8 cellular contexts compared by ENCODE assay signal in genomic region chr3:184711366-184712247, GRCh38. TPM values are rescaled to one million over a fixed set of nuclear protein-coding genes. Genes with fewer than 3 reads are reported as not detected.
A peak's percentile ranks its signal among the peaks of the same experiment; 100 is the strongest.
DNase-seq lines count a peak whose midpoint lies in the region; TF ChIP-seq lines count a peak whose summit lies in the region.

MAGEF1 (minus strand) TSS chr3:184712064; CDS start chr3:184711821, 243 bp downstream.

- peaks cover 43% of the 10 kb centered on the region for H3K4me1 Mint-ChIP-seq in HFFc6 (ENCODE audit: low read depth)
- H3K4me1 Mint-ChIP-seq in activated naive CD4-positive, alpha-beta T cell treated with anti-CD3 and anti-CD28 coated beads, Interleukin-2, amount 10 ng/mL, durations not matched to agents 7 days and 5 days, result peaks cover 29% of the 10 kb centered on the region

- H3K27ac Mint-ChIP-seq in HFFc6, result peak within 1 kb of the TSS; percentile 94
- peak within 1 kb of the TSS; percentile 89 for H3K27ac Mint-ChIP-seq in activated naive CD4-positive, alpha-beta T cell treated with anti-CD3 and anti-CD28 coated beads, Interleukin-2, amount 10 ng/mL, durations not matched to agents 7 days and 5 days

- H3K4me1 ChIP-seq in neutrophil (ENCODE audit: control insufficient read depth in 1 of 2, insufficient read depth in 1 of 2, low read depth in 1 of 2, low read length in 1 of 2), result peaks cover 23 to 25% of the 10 kb centered on the region in 2 experiments

- peak; percentile 81 for TF ChIP-seq POLR2A in NB4 (IDR thresholded peaks at IDR 0.05; ENCODE audit: extremely low read depth, insufficient read length)

- no peaks in the 10 kb centered on the region for H3K9me3 Mint-ChIP-seq in HFFc6
- H3K9me3 Mint-ChIP-seq in activated naive CD4-positive, alpha-beta T cell treated with anti-CD3 and anti-CD28 coated beads, Interleukin-2, amount 10 ng/mL, durations not matched to agents 7 days and 5 days, result no peaks in the 10 kb centered on the region

- no peak; the same call in 1 of the 2 replicates for TF ChIP-seq CTCF in HFFc6 (IDR thresholded peaks at IDR 0.05)
- TF ChIP-seq CTCF in NB4 (IDR thresholded peaks at IDR 0.05; ENCODE audit: low read depth, low read length), result no peak
- no peak for TF ChIP-seq CTCF in neutrophil (IDR thresholded peaks at IDR 0.05)

- H3K9me3 ChIP-seq in neutrophil, result no peaks in the 10 kb centered on the region

- CTCF ChIA-PET in activated naive CD4-positive, alpha-beta T cell treated with anti-CD3 and anti-CD28 coated beads, Interleukin-2, amount 10 ng/mL, durations not matched to agents 7 days and 5 days (lab: Charles Lee), result interaction anchor here (1.2 to 1.5 kb wide), 3 partner anchors 15 to 106 kb away, joined by 3 to 6 read pairs (median 3); no protein-coding TSS in a partner anchor

- H3K4me3 Mint-ChIP-seq in HFFc6, result peak within 1 kb of the TSS; percentile 95
- peak within 1 kb of the TSS; percentile 87 for H3K4me3 Mint-ChIP-seq in activated naive CD4-positive, alpha-beta T cell treated with anti-CD3 and anti-CD28 coated beads, Interleukin-2, amount 10 ng/mL, durations not matched to agents 7 days and 5 days

- H3K36me3 ChIP-seq in neutrophil, result no peaks in the 10 kb centered on the region

- H3K4me3 ChIP-seq in NB4 (ENCODE audit: low read depth, low read length), result peak within 1 kb of the TSS; percentile 70
- peak within 1 kb of the TSS; percentile 87 to 89 for H3K4me3 ChIP-seq in neutrophil (ENCODE audit: low read depth in 1 of 2, low read length in 1 of 2)

- in situ Hi-C loops in SK-MEL-5 (cut with HindIII; ENCODE audit: low pct_unique_long_range_greater_than_20kb, low sequenced_read_pairs), result no loop called here

- peak within 1 kb of the TSS; percentile 86 for H3K27ac ChIP-seq in neutrophil

- no peaks in the 10 kb centered on the region for H3K27me3 ChIP-seq in neutrophil

- DNase-seq in GF-D8 (lab: John Stamatoyannopoulos, UW) (peak; percentile 79), HFFc6 (peak; percentile 73), NB4 (ENCODE audit: low read depth) (peak; percentile 96), SK-MEL-5 (ENCODE audit: low read depth, low spot score) (peak; percentile 74), germinal center (ENCODE audit: low spot score) (peak; percentile 80), superior temporal gyrus (ENCODE audit: extremely low spot score) (peak; percentile 48)
- peak; percentile 81 for DNase-seq in activated naive CD4-positive, alpha-beta T cell treated with anti-CD3 and anti-CD28 coated beads, Interleukin-2, amount 10 ng/mL, durations not matched to agents 7 days and 5 days

- H3K36me3 Mint-ChIP-seq in HFFc6 (ENCODE audit: low read depth), result peaks cover 34% of the 10 kb centered on the region
- peaks cover 14% of the 10 kb centered on the region for H3K36me3 Mint-ChIP-seq in activated naive CD4-positive, alpha-beta T cell treated with anti-CD3 and anti-CD28 coated beads, Interleukin-2, amount 10 ng/mL, durations not matched to agents 7 days and 5 days

- H3K27me3 Mint-ChIP-seq in HFFc6 (ENCODE audit: insufficient read depth), result no peaks in the 10 kb centered on the region; the same call in 1 of the 2 replicates
- H3K27me3 Mint-ChIP-seq in activated naive CD4-positive, alpha-beta T cell treated with anti-CD3 and anti-CD28 coated beads, Interleukin-2, amount 10 ng/mL, durations not matched to agents 7 days and 5 days, result peaks cover 29% of the 10 kb centered on the region

RNA-seq across cellular contexts. Expression of gene MAGEF1, which starts in this region (rescaled TPM):
- 10 to 100 TPM; 22.8 to 31.4 (median 23.4) TPM for total RNA-seq in HFFc6 (2021; fragmentation: NEBNext Ultra II Directional; extraction: Animal tissue kit (Norgen Biotek cat#: 25700))
- 39.5 and 43.4 TPM in 2 replicates for total RNA-seq in SK-MEL-5 (2014; rRNA removed; shearing (Covaris generic))
- polyA plus RNA-seq in SK-MEL-5 (2015; cell fraction: cytosol; rRNA removed), result 63.1 and 72.1 TPM in 2 replicates
- 29.3 and 39.4 TPM in 2 replicates for polyA plus RNA-seq in SK-MEL-5 (2015; cell fraction: nucleus; rRNA removed)

Comparison
In these comparisons a context has a peak if more than half of its experiments do, and no peak if none do; other contexts are left out.
1. Peak in every context shown above with its lines: DNase-seq, H3K4me3 ChIP-seq and H3K27ac ChIP-seq.